25 cellular contexts compared by ENCODE assay signal in the genomic region with DNA sequence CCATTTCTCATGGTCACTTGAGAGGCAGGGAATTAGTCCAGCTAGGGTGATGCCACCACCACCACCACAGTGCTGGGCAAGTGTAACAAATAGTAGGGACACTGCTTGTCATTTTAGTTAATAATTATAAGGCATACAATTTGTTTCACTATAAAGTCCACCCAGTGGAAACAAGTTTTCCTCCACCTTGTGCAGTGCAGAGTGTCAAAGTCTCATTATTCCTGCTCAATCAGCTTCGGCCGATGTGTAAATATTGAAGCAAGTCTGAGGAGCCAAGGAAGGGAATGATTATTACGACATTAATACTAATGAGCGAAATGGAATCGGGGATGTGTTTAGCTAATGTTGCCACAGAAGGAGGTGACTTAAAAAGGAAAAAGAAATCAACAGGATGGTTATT.
"Had no signal": no experiment of that assay in that cellular context is flagged by ENCODE, and none has a peak within 500 bp of the region (broad histone marks: within the 10 kb centered on the region; RNA-seq: fewer than 3 reads in every experiment).

No MANE protein-coding gene starts in this region.

- H3K36me3 ChIP-seq: MG63, SJSA1 had no signal

- DNase-seq: IMR-90, Karpas-422, KG1, MG63, NCI-H1092, NCI-H1105 treated with DMSO at 0.1 percent for 48 hours, NCI-H1417 treated with DMSO at 0.1 percent for 48 hours, NCI-H146, NCI-H1694 treated with DMSO at 0.1 percent for 48 hours, NCI-H1930, NCI-H2081 treated with DMSO at 0.1 percent for 48 hours, NCI-H2171, NCI-H226, NCI-H446, NCI-H510A, NCI-H524 treated with DMSO at 0.1 percent for 48 hours, NCI-H69, NCI-H774, Right ventricle myocardium superior, RPMI8226, SIG-M5 had no signal

- FAIRE-seq: HepG2, RCC 7860 had no signal

- H3K4me3 ChIP-seq: MG63, SJSA1, SK-N-MC had no signal

- H3K9me3 ChIP-seq: MG63, SJSA1 had no signal

- H3K4me1 ChIP-seq: SJSA1 had no signal

- H3K27ac ChIP-seq: SJSA1, SK-N-MC had no signal

- ATAC-seq: HepG2 had no signal

- H3K27me3 ChIP-seq: MG63 had no signal
